8 cellular contexts compared by ENCODE assay signal in the genomic region with DNA sequence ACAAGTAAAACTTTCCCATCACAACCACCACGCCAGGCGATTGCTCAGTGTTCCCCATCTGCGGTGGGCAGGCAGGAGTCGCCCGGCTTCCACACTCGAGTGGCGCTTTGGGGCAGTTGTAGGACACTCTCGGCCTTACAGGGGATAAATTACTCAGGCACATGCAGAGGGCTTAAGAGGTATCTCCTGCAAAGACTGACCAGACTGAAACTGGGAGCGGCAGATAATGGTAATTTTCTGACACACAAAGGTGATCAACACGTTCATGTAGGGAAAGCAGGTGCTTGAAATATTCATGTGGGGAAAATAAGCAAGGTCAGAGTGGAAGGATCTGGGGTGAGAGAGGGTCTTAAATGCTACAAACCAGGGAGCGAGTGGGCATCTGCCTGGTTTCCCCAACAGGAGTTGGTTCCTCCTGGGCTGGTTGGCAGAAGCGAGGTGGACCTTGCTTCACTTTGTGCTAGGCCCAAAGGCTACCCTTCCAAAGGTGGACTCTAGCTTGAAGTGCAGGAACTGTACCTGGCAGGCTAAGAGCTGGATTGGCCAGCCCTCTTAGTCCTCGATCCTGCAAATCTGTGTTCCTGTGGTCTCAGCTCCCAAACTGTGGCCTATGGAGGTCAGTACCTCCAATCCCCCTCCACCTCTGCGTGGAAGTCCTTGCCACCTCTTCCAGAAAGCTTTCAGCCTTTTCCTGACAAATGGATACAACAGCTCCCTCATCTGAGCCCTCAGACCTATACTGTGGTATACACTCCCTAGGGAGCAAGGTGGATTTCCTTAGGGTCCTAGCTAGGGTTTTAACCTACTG. TPM values are rescaled to one million over a fixed set of nuclear protein-coding genes. Genes with fewer than 3 reads are reported as not detected.
DNase-seq lines count a peak whose midpoint lies in the region; ATAC-seq and TF ChIP-seq lines count a peak whose summit lies in the region.

No MANE protein-coding gene starts in this region.

- ATAC-seq in HG02981 (IDR thresholded peaks at IDR 0.05; ENCODE audit: unreplicated experiment): no peak
- ATAC-seq in GM19463 (IDR thresholded peaks at IDR 0.05; ENCODE audit: unreplicated experiment): no peak

- H3K27me3 Mint-ChIP-seq in endothelial cell (ENCODE audit: unreplicated experiment) (peaks cover 9% of the 10 kb centered on the region), osteocyte (ENCODE audit: unreplicated experiment) (no peaks in the 10 kb centered on the region)

- H3K4me1 Mint-ChIP-seq in endothelial cell (ENCODE audit: unreplicated experiment): peaks cover 15% of the 10 kb centered on the region
- H3K4me1 Mint-ChIP-seq in osteocyte (ENCODE audit: unreplicated experiment): peaks cover 20% of the 10 kb centered on the region

- peak overlapping the region; percentile 79 for H3K4me3 Mint-ChIP-seq in endothelial cell (ENCODE audit: unreplicated experiment)
- peak overlapping the region; percentile 81 for H3K4me3 Mint-ChIP-seq in osteocyte (ENCODE audit: unreplicated experiment)

- in situ Hi-C loops in GM13977 (cut with MboI; ENCODE audit: low pct_unique_long_range_greater_than_20kb, low sequenced_read_pairs, unreplicated experiment): no loop called here

- DNase-seq in EL (peak; percentile 19), NCI-H82 (lab: John Stamatoyannopoulos, UW) (peak; percentile 64), endothelial cell (ENCODE audit: low spot score) (no peak), osteocyte (ENCODE audit: extremely low spot score, unreplicated experiment) (no peak), SW480 (ENCODE audit: low spot score) (no peak), GM13977 (ENCODE audit: low spot score) (no peak)

- TF ChIP-seq CTCF in endothelial cell (IDR thresholded peaks at IDR 0.05; ENCODE audit: unreplicated experiment) (no peak), osteocyte (IDR thresholded peaks at IDR 0.05) (peak; percentile 7), GM13977 (IDR thresholded peaks at IDR 0.05; ENCODE audit: extremely low read depth, insufficient read depth, missing control alignments) (no peak)

- peaks cover 26% of the 10 kb centered on the region for H3K36me3 Mint-ChIP-seq in endothelial cell (ENCODE audit: low read depth, unreplicated experiment)
- H3K36me3 Mint-ChIP-seq in osteocyte (ENCODE audit: unreplicated experiment): peaks cover 12% of the 10 kb centered on the region

- H3K9me3 Mint-ChIP-seq in endothelial cell (ENCODE audit: unreplicated experiment): no peaks in the 10 kb centered on the region
- no peaks in the 10 kb centered on the region for H3K9me3 Mint-ChIP-seq in osteocyte (ENCODE audit: unreplicated experiment)

- H3K27ac Mint-ChIP-seq in endothelial cell (ENCODE audit: unreplicated experiment) (peak overlapping the region; percentile 1), osteocyte (ENCODE audit: unreplicated experiment) (peak overlapping the region; percentile 86)

RNA-seq across cellular contexts. Expression of a gene that starts 16.7 kb away (rescaled TPM):
- total RNA-seq in endothelial cell (ENCODE audit: unreplicated experiment): 23.7 TPM
- 11.5 and 11.8 TPM in 2 replicates for total RNA-seq in osteocyte

RNA-seq across cellular contexts. Expression of a gene that starts 16.9 kb away (rescaled TPM):
- total RNA-seq in endothelial cell (ENCODE audit: unreplicated experiment) (43.5 TPM), osteocyte (49.5 and 52.7 TPM in 2 replicates)

Comparison
In these comparisons a context has a peak if more than half of its experiments do, and no peak if none do; other contexts are left out.
1. DNase-seq: peak in EL (single experiment) and NCI-H82 (single experiment); none in endothelial cell (single experiment), osteocyte (single experiment), SW480 (single experiment) and GM13977 (single experiment).